Comparison of ENCODE assay signal across 8 cellular contexts in genomic region chr22:26461188-26461810, GRCh38. TPM values are rescaled to one million over a fixed set of nuclear protein-coding genes. Genes with fewer than 3 reads are reported as not detected.
A peak's percentile ranks its signal among the peaks of the same experiment; 100 is the strongest.
DNase-seq lines count a peak whose midpoint lies in the region; ATAC-seq and TF ChIP-seq lines count a peak whose summit lies in the region.

No MANE protein-coding gene starts in this region.

- H3K36me3 Mint-ChIP-seq in CD14-positive monocyte (peaks cover 64 to 73% of the 10 kb centered on the region in 2 donors), H9 (ENCODE audit: insufficient read depth in 1 of 3, low read depth in 3 of 3) (peaks cover 25 to 66% (median 54%) of the 10 kb centered on the region in 3 experiments)

- no peak overlapping the region for H2BK20ac ChIP-seq in H9 (ENCODE audit: low read depth, low read length, poor library complexity, severe bottlenecking)

- H2BK5ac ChIP-seq in H9 (ENCODE audit: insufficient read length, low read length), result no peak overlapping the region

- no peak overlapping the region for H2BK120ac ChIP-seq in H9 (ENCODE audit: low read depth, low read length, poor library complexity, severe bottlenecking)

- no peak overlapping the region for H3K23ac ChIP-seq in H9 (ENCODE audit: insufficient read length, low read depth, low read length)

- peaks cover 0 to 3% (median 0%) of the 10 kb centered on the region in 3 donors for H3K27me3 Mint-ChIP-seq in CD14-positive monocyte (ENCODE audit: low read depth in 3 of 3)
- H3K27me3 Mint-ChIP-seq in H9 (ENCODE audit: low read depth), result no peaks in the 10 kb centered on the region

- peak; percentile 85 for TF ChIP-seq CTCF in CD14-positive monocyte (IDR thresholded peaks at IDR 0.05)
- peak; percentile 84 for TF ChIP-seq CTCF in H9 (conservative IDR thresholded peaks at IDR 0.05)

- no peak overlapping the region for H3K56ac ChIP-seq in H9 (ENCODE audit: insufficient read length, low read depth, low read length)

- no peak overlapping the region for H2AK5ac ChIP-seq in H9 (ENCODE audit: insufficient read length, low read length)

- H2AFZ ChIP-seq in H9 (ENCODE audit: low read length), result no peak overlapping the region

- H3K14ac ChIP-seq in H9 (ENCODE audit: insufficient read depth, low read length), result no peak overlapping the region

- no peak overlapping the region for H4K5ac ChIP-seq in H9 (ENCODE audit: insufficient read length, low read depth, low read length)

- H3K9me3 ChIP-seq in H9 (ENCODE audit: control insufficient read depth, low read depth, low read length), result no peaks in the 10 kb centered on the region

- no peaks in the 10 kb centered on the region; the same call in 1 of the 2 replicates for H3K79me2 ChIP-seq in H9 (ENCODE audit: insufficient read depth, low read length)

- no peak overlapping the region for H2BK15ac ChIP-seq in H9 (ENCODE audit: low read depth, low read length)

- no peaks in the 10 kb centered on the region for H4K20me1 ChIP-seq in H9 (ENCODE audit: control insufficient read depth, insufficient read depth, insufficient read length)

- DNase-seq in CD14-positive monocyte (ENCODE audit: low spot score) (no peak), H9 (peak; percentile 87), RKO (ENCODE audit: low spot score) (peak; percentile 54), astrocyte of the hippocampus (ENCODE audit: low read depth, low spot score) (peak; percentile 72), inferior parietal cortex (ENCODE audit: extremely low spot score) (peak; percentile 64)
- peak; percentile 54 for DNase-seq in stimulated activated CD4-positive, alpha-beta T cell treated with anti-CD3 and anti-CD28 coated beads, Interleukin-4, amount 100 ng/mL, for 1 hour
- no peak for DNase-seq in NK-92 treated with Interleukin-12 subunit alpha and Interleukin-12 subunit beta, amount 100 ng/mL, for 24 hours (lab: John Stamatoyannopoulos, UW)

- ATAC-seq in GM21447 (IDR thresholded peaks at IDR 0.05; ENCODE audit: unreplicated experiment), result no peak

- WGBS in H9 (ENCODE audit: extremely low coverage, insufficient read length, low lambda C conversion rate), result no CpG with 5 or more reads among the region's 3 CpGs

- intact Hi-C loops in CD14-positive monocyte (cut with micrococcal nuclease), result loop anchor here in 1 of 2 donors (1.0 kb wide), 1 partner anchor 63 kb away; no protein-coding TSS in a partner anchor

- H3K4me3 Mint-ChIP-seq in CD14-positive monocyte, result no peak overlapping the region
- H3K4me3 Mint-ChIP-seq in H9, result no peak overlapping the region

- no peak overlapping the region for H3K4me2 ChIP-seq in H9 (ENCODE audit: insufficient read depth, insufficient read length, low read length)

- H2BK12ac ChIP-seq in H9 (ENCODE audit: insufficient read length, low read depth, low read length), result no peak overlapping the region

- no peak overlapping the region for H3T11ph ChIP-seq in H9 (ENCODE audit: low read length)

- no peak overlapping the region for H4K91ac ChIP-seq in H9 (ENCODE audit: insufficient read length, low read depth, low read length)

- no peak overlapping the region for H3K4ac ChIP-seq in H9 (ENCODE audit: low read depth, low read length)

- H3K27me3 ChIP-seq in H9 (ENCODE audit: insufficient read depth, low read length), result no peaks in the 10 kb centered on the region

- H3K9me3 Mint-ChIP-seq in CD14-positive monocyte, result no peaks in the 10 kb centered on the region
- no peaks in the 10 kb centered on the region for H3K9me3 Mint-ChIP-seq in H9

- H3K27ac Mint-ChIP-seq in CD14-positive monocyte, result no peak overlapping the region
- peak overlapping the region in 2 of 3 experiments; percentile 49 to 79; a peak in 2 of 7 replicates for H3K27ac Mint-ChIP-seq in H9

- H3K23me2 ChIP-seq in H9 (ENCODE audit: insufficient read length, low read depth, low read length, poor library complexity, severe bottlenecking), result no peaks in the 10 kb centered on the region

- H3K27ac ChIP-seq in H9 (ENCODE audit: insufficient read length, low read depth, low read length), result no peak overlapping the region

- H3K4me1 ChIP-seq in H9 (ENCODE audit: insufficient read depth, low read length), result no peaks in the 10 kb centered on the region

- H3K4me1 Mint-ChIP-seq in CD14-positive monocyte (peaks cover 7% of the 10 kb centered on the region), H9 (peaks cover 5% of the 10 kb centered on the region in 2 experiments)

- H4K8ac ChIP-seq in H9 (replicated peaks; ENCODE audit: insufficient read length, low read depth, low read length), result no peak overlapping the region

- no peaks in the 10 kb centered on the region for H3K79me1 ChIP-seq in H9 (ENCODE audit: insufficient read depth, low read depth, low read length, poor library complexity, severe bottlenecking)

- no peak overlapping the region for H3K18ac ChIP-seq in H9 (ENCODE audit: insufficient read length, low read depth, low read length)

- H3K9ac ChIP-seq in H9 (ENCODE audit: extremely low read depth, insufficient read length, low read length), result no peak overlapping the region

RNA-seq across cellular contexts. Expression of gene HPS4, which starts 22.3 kb away (rescaled TPM):
- polyA plus RNA-seq in CD14-positive monocyte, result 1 to 10 TPM; 5.7 to 7.5 TPM
- 24.4 and 26.2 TPM in 2 replicates for total RNA-seq in H9 (2021)

RNA-seq across cellular contexts. Expression of gene SRRD, which starts 22.4 kb away (rescaled TPM):
- 10 to 100 TPM; 10.0 to 15.0 TPM for polyA plus RNA-seq in CD14-positive monocyte
- 32.2 and 36.0 TPM in 2 replicates for total RNA-seq in H9 (2021)

RNA-seq across cellular contexts. Expression of gene ASPHD2, which starts 32.2 kb away (rescaled TPM):
- polyA plus RNA-seq in CD14-positive monocyte, result 1 to 10 TPM; 2.6 to 6.2 TPM
- total RNA-seq in H9 (2021), result 7.1 and 8.5 TPM in 2 replicates

RNA-seq across cellular contexts. Expression of gene TFIP11, which starts 51.0 kb away (rescaled TPM):
- polyA plus RNA-seq in CD14-positive monocyte, result 10 to 100 TPM; 10.1 to 19.8 TPM
- total RNA-seq in H9 (2021), result 36.4 and 37.7 TPM in 2 replicates

Comparison
In these comparisons a context has a peak if more than half of its experiments do, and no peak if none do; other contexts are left out.
1. DNase-seq: peak in H9 (single experiment), RKO (single experiment), astrocyte of the hippocampus (single experiment), inferior parietal cortex (single experiment) and stimulated activated CD4-positive, alpha-beta T cell treated with anti-CD3 and anti-CD28 coated beads, Interleukin-4, amount 100 ng/mL, for 1 hour (single experiment); none in CD14-positive monocyte (single experiment) and NK-92 treated with Interleukin-12 subunit alpha and Interleukin-12 subunit beta, amount 100 ng/mL, for 24 hours (single experiment).
2. H3K27ac Mint-ChIP-seq: peak in H9 (2 of 3); none in CD14-positive monocyte (0 of 7).